21 cellular contexts compared by ENCODE assay signal in genomic region chr1:116771997-116772647, GRCh38. TPM values are rescaled to one million over a fixed set of nuclear protein-coding genes. Genes with fewer than 3 reads are reported as not detected.
DNase-seq lines count a peak whose midpoint lies in the region; ATAC-seq and TF ChIP-seq lines count a peak whose summit lies in the region.
"Had no signal": no experiment of that assay in that cellular context is flagged by ENCODE, and none has a peak within 500 bp of the region (broad histone marks: within the 10 kb centered on the region; RNA-seq: fewer than 3 reads in every experiment).

No MANE protein-coding gene starts in this region.

- no peak overlapping the region for H3K4me3 Mint-ChIP-seq in T-helper 1 cell treated with Interleukin-12 subunit alpha and Interleukin-12 subunit beta and Interleukin-4 antibody, amounts not matched to agents 30 μg/mL and 1 μg/mL, for 36 hours
- H3K4me3 Mint-ChIP-seq in CD4-positive, alpha-beta memory T cell, result peak overlapping the region in 7 of 8 donors; percentile 4 to 81 (median 31)
- peak overlapping the region; percentile 51 for H3K4me3 Mint-ChIP-seq in activated T-helper 1 cell treated with anti-CD3 and anti-CD28 coated beads, Interleukin-12 subunit alpha, Interleukin-12 subunit beta, Interleukin-2, Interleukin-4 antibody, amounts not matched to agents 30 ng/mL and 10 ng/mL and 1 ng/mL, durations not matched to agents 14 hours and 24 hours and 36 hours
- H3K4me3 Mint-ChIP-seq in immature natural killer cell, result peak overlapping the region in 4 of 5 donors; percentile 19 to 63 (median 32)

- CTCF ChIA-PET in CD4-positive, alpha-beta memory T cell (lab: Charles Lee; ENCODE audit: partially characterized antibody), result interaction anchor here (0.8 to 15.3 kb wide), 10 partner anchors 8 to 280 kb away, joined by 3 to 276 read pairs (median 4); partner anchors contain the start of gene CD2

- peaks cover 44% of the 10 kb centered on the region for H3K36me3 Mint-ChIP-seq in T-helper 1 cell treated with Interleukin-12 subunit alpha and Interleukin-12 subunit beta and Interleukin-4 antibody, amounts not matched to agents 30 μg/mL and 1 μg/mL, for 36 hours (ENCODE audit: low read depth)
- H3K36me3 Mint-ChIP-seq in CD4-positive, alpha-beta memory T cell, result peaks cover 28 to 30% of the 10 kb centered on the region in 2 donors
- peaks cover 65% of the 10 kb centered on the region for H3K36me3 Mint-ChIP-seq in activated T-helper 1 cell treated with anti-CD3 and anti-CD28 coated beads, Interleukin-12 subunit alpha, Interleukin-12 subunit beta, Interleukin-2, Interleukin-4 antibody, amounts not matched to agents 30 ng/mL and 10 ng/mL and 1 ng/mL, durations not matched to agents 14 hours and 24 hours and 36 hours (ENCODE audit: low read depth)
- H3K36me3 Mint-ChIP-seq in immature natural killer cell, result peaks cover 46 to 67% (median 48%) of the 10 kb centered on the region in 3 donors

- no peaks in the 10 kb centered on the region for H3K27me3 ChIP-seq in CD4-positive, alpha-beta memory T cell (ENCODE audit: insufficient read depth, low read length)
- H3K27me3 ChIP-seq in foreskin keratinocyte, result no peaks in the 10 kb centered on the region
- H3K27me3 ChIP-seq: brain microvascular endothelial cell, upper lobe of left lung had no signal

- H3K27me3 Mint-ChIP-seq in T-helper 1 cell treated with Interleukin-12 subunit alpha and Interleukin-12 subunit beta and Interleukin-4 antibody, amounts not matched to agents 30 μg/mL and 1 μg/mL, for 36 hours (ENCODE audit: low read depth), result no peaks in the 10 kb centered on the region
- no peaks in the 10 kb centered on the region for H3K27me3 Mint-ChIP-seq in CD4-positive, alpha-beta memory T cell
- no peaks in the 10 kb centered on the region for H3K27me3 Mint-ChIP-seq in activated T-helper 1 cell treated with anti-CD3 and anti-CD28 coated beads, Interleukin-12 subunit alpha, Interleukin-12 subunit beta, Interleukin-2, Interleukin-4 antibody, amounts not matched to agents 30 ng/mL and 10 ng/mL and 1 ng/mL, durations not matched to agents 14 hours and 24 hours and 36 hours (ENCODE audit: insufficient read depth)
- H3K27me3 Mint-ChIP-seq in immature natural killer cell (ENCODE audit: low read depth in 3 of 3), result peaks cover 3 to 10% (median 9%) of the 10 kb centered on the region in 3 donors

- H3K27ac ChIP-seq in CD4-positive, alpha-beta memory T cell (ENCODE audit: low read depth, low read length), result peak overlapping the region; percentile 88
- H3K27ac ChIP-seq in foreskin keratinocyte, result no peak overlapping the region
- H3K27ac ChIP-seq: 22Rv1, brain microvascular endothelial cell, coronary artery, upper lobe of left lung had no signal

- no peak for ATAC-seq in HG03354 (IDR thresholded peaks at IDR 0.05; ENCODE audit: poor library complexity, severe bottlenecking, unreplicated experiment)
- no peak for ATAC-seq in foreskin keratinocyte
- ATAC-seq: heart left ventricle, Right ventricle myocardium inferior had no signal

- peaks cover 58% of the 10 kb centered on the region for H3K4me1 Mint-ChIP-seq in T-helper 1 cell treated with Interleukin-12 subunit alpha and Interleukin-12 subunit beta and Interleukin-4 antibody, amounts not matched to agents 30 μg/mL and 1 μg/mL, for 36 hours (ENCODE audit: low read depth)
- H3K4me1 Mint-ChIP-seq in CD4-positive, alpha-beta memory T cell, result peaks cover 53 to 65% (median 62%) of the 10 kb centered on the region in 4 donors
- peaks cover 73% of the 10 kb centered on the region for H3K4me1 Mint-ChIP-seq in activated T-helper 1 cell treated with anti-CD3 and anti-CD28 coated beads, Interleukin-12 subunit alpha, Interleukin-12 subunit beta, Interleukin-2, Interleukin-4 antibody, amounts not matched to agents 30 ng/mL and 10 ng/mL and 1 ng/mL, durations not matched to agents 14 hours and 24 hours and 36 hours (ENCODE audit: low read depth)
- peaks cover 70 to 72% of the 10 kb centered on the region in 2 donors for H3K4me1 Mint-ChIP-seq in immature natural killer cell

- H3K9me3 ChIP-seq in CD4-positive, alpha-beta memory T cell (ENCODE audit: control insufficient read depth in 1 of 2, low read length in 2 of 2), result no peaks in the 10 kb centered on the region
- H3K9me3 ChIP-seq: upper lobe of left lung had no signal

- peak overlapping the region; percentile 78 for H3K27ac Mint-ChIP-seq in T-helper 1 cell treated with Interleukin-12 subunit alpha and Interleukin-12 subunit beta and Interleukin-4 antibody, amounts not matched to agents 30 μg/mL and 1 μg/mL, for 36 hours
- peak overlapping the region; percentile 67 to 99 (median 98) for H3K27ac Mint-ChIP-seq in CD4-positive, alpha-beta memory T cell
- peak overlapping the region; percentile 100 for H3K27ac Mint-ChIP-seq in activated T-helper 1 cell treated with anti-CD3 and anti-CD28 coated beads, Interleukin-12 subunit alpha, Interleukin-12 subunit beta, Interleukin-2, Interleukin-4 antibody, amounts not matched to agents 30 ng/mL and 10 ng/mL and 1 ng/mL, durations not matched to agents 14 hours and 24 hours and 36 hours
- H3K27ac Mint-ChIP-seq in immature natural killer cell, result peak overlapping the region; percentile 78 to 98 (median 95)

- peaks cover 19% of the 10 kb centered on the region for H3K36me3 ChIP-seq in CD4-positive, alpha-beta memory T cell (ENCODE audit: insufficient read depth, low read length)
- H3K36me3 ChIP-seq: brain microvascular endothelial cell, heart left ventricle, upper lobe of left lung had no signal

- no peak overlapping the region for H3K4me3 ChIP-seq in CD4-positive, alpha-beta memory T cell (ENCODE audit: low read length in 2 of 2)
- H3K4me3 ChIP-seq: coronary artery, heart left ventricle, skin epidermis, upper lobe of left lung had no signal

- H3K9me3 Mint-ChIP-seq in T-helper 1 cell treated with Interleukin-12 subunit alpha and Interleukin-12 subunit beta and Interleukin-4 antibody, amounts not matched to agents 30 μg/mL and 1 μg/mL, for 36 hours, result peaks cover 20% of the 10 kb centered on the region
- peaks cover 0 to 4% (median 0%) of the 10 kb centered on the region in 8 donors for H3K9me3 Mint-ChIP-seq in CD4-positive, alpha-beta memory T cell
- H3K9me3 Mint-ChIP-seq in activated T-helper 1 cell treated with anti-CD3 and anti-CD28 coated beads, Interleukin-12 subunit alpha, Interleukin-12 subunit beta, Interleukin-2, Interleukin-4 antibody, amounts not matched to agents 30 ng/mL and 10 ng/mL and 1 ng/mL, durations not matched to agents 14 hours and 24 hours and 36 hours, result peaks cover 17% of the 10 kb centered on the region
- no peaks in the 10 kb centered on the region for H3K9me3 Mint-ChIP-seq in immature natural killer cell

- no peak for TF ChIP-seq CTCF in foreskin keratinocyte (conservative IDR thresholded peaks at IDR 0.05)

- DNase-seq in T-helper 1 cell (no peak), immature natural killer cell (no peak), foreskin keratinocyte (no peak)
- no peak for DNase-seq in CD4-positive, alpha-beta memory T cell
- DNase-seq in activated T-helper 1 cell treated with anti-CD3 and anti-CD28 coated beads, Interleukin-12 subunit alpha, Interleukin-12 subunit beta, Interleukin-2, Interleukin-4 antibody, amounts not matched to agents 30 ng/mL and 10 ng/mL and 1 ng/mL, durations not matched to agents 14 hours and 24 hours and 36 hours (ENCODE audit: low spot score), result no peak
- no peak for DNase-seq in effector CD8-positive, alpha-beta T cell (lab: John Stamatoyannopoulos, UW)
- DNase-seq: brain microvascular endothelial cell, COR-L47, DMS79 treated with DMSO at 0.1 percent for 48 hours, heart left ventricle, midbrain, NCI-H187, SW 1271, upper lobe of left lung had no signal

- POLR2A ChIA-PET in CD4-positive, alpha-beta memory T cell (lab: Charles Lee; ENCODE audit: partially characterized antibody), result interaction anchor here (1.0 to 33.0 kb wide), 9 partner anchors 14 to 835 kb away, joined by 3 to 1832 read pairs (median 6); partner anchors contain the start of genes CD2 and TTF2

- intact Hi-C loops in CD4-positive, alpha-beta memory T cell (cut with micrococcal nuclease), result no loop called here
- intact Hi-C loops in activated T-helper 1 cell treated with anti-CD3 and anti-CD28 coated beads, Interleukin-12 subunit alpha, Interleukin-12 subunit beta, Interleukin-2, Interleukin-4 antibody, amounts not matched to agents 30 ng/mL and 10 ng/mL and 1 ng/mL, durations not matched to agents 14 hours and 24 hours and 36 hours (cut with micrococcal nuclease), result loop anchor here (1.0 kb wide), 3 partner anchors 8 to 43 kb away; no protein-coding TSS in a partner anchor

- H3K4me1 ChIP-seq in CD4-positive, alpha-beta memory T cell (ENCODE audit: insufficient read depth, low read length), result peaks cover 62% of the 10 kb centered on the region
- no peaks in the 10 kb centered on the region for H3K4me1 ChIP-seq in foreskin keratinocyte

RNA-seq across cellular contexts. Expression of gene CD2, which starts 17.9 kb away (rescaled TPM):
- 100 to 1,000 TPM; 305 to 316 TPM for total RNA-seq in CD4-positive, alpha-beta memory T cell
- polyA plus RNA-seq in CD4-positive, alpha-beta memory T cell, result 100 to 1,000 TPM; 409 to 471 TPM
- total RNA-seq in activated T-helper 1 cell treated with anti-CD3 and anti-CD28 coated beads, Interleukin-12 subunit alpha, Interleukin-12 subunit beta, Interleukin-2, Interleukin-4 antibody, amounts not matched to agents 30 ng/mL and 10 ng/mL and 1 ng/mL, durations not matched to agents 14 hours and 24 hours and 36 hours, result 651 and 685 TPM in 2 replicates
- polyA plus RNA-seq in immature natural killer cell (100 to 1,000 TPM; 246 to 341 (median 325) TPM), foreskin keratinocyte (not detected in 2 replicates)
- not detected in 2 replicates for total RNA-seq in foreskin keratinocyte
- total RNA-seq: HT1080 had no signal

Comparison
In these comparisons a context has a peak if more than half of its experiments do, and no peak if none do; other contexts are left out.
1. RNA of gene CD2, which starts 17.9 kb away (total RNA-seq): 651 to 685 TPM in activated T-helper 1 cell treated with anti-CD3 and anti-CD28 coated beads, Interleukin-12 subunit alpha, Interleukin-12 subunit beta, Interleukin-2, Interleukin-4 antibody, amounts not matched to agents 30 ng/mL and 10 ng/mL and 1 ng/mL, durations not matched to agents 14 hours and 24 hours and 36 hours and 305 to 316 TPM in CD4-positive, alpha-beta memory T cell; not detected in foreskin keratinocyte; every median in the first group is over 100 times any median in the second.
2. Peak in every context shown above with its lines, with median percentiles within 50 percentile points of each other: H3K27ac Mint-ChIP-seq.